Comparison of ENCODE assay signal across 18 cellular contexts in genomic region chr4:101153653-101154052, GRCh38.
"Had no signal": no experiment of that assay in that cellular context is flagged by ENCODE, and none has a peak within 500 bp of the region (broad histone marks: within the 10 kb centered on the region; RNA-seq: fewer than 3 reads in every experiment).

No MANE protein-coding gene starts in this region.

- H3K27ac Mint-ChIP-seq: activated naive CD4-positive, alpha-beta T cell treated with anti-CD3 and anti-CD28 coated beads, Interleukin-2, amount 50 U/mL, for 24 hours; stimulated activated effector memory CD8-positive, alpha-beta T cell treated with anti-CD3 and anti-CD28 coated beads, Interleukin-12 subunit alpha, Interleukin-12 subunit beta, amount 100 ng/mL, for 72 hours had no signal

- H3K9me3 ChIP-seq: ascending aorta, esophagus muscularis mucosa, gastroesophageal sphincter, heart left ventricle, neutrophil, sigmoid colon, stomach, vagina had no signal

- H3K9me3 Mint-ChIP-seq: activated naive CD4-positive, alpha-beta T cell treated with anti-CD3 and anti-CD28 coated beads, Interleukin-2, amount 50 U/mL, for 24 hours; stimulated activated effector memory CD8-positive, alpha-beta T cell treated with anti-CD3 and anti-CD28 coated beads, Interleukin-12 subunit alpha, Interleukin-12 subunit beta, amount 100 ng/mL, for 72 hours had no signal

- H3K4me3 Mint-ChIP-seq: activated naive CD4-positive, alpha-beta T cell treated with anti-CD3 and anti-CD28 coated beads, Interleukin-2, amount 50 U/mL, for 24 hours; stimulated activated effector memory CD8-positive, alpha-beta T cell treated with anti-CD3 and anti-CD28 coated beads, Interleukin-12 subunit alpha, Interleukin-12 subunit beta, amount 100 ng/mL, for 72 hours had no signal

- H3K36me3 Mint-ChIP-seq: stimulated activated effector memory CD8-positive, alpha-beta T cell treated with anti-CD3 and anti-CD28 coated beads, Interleukin-12 subunit alpha, Interleukin-12 subunit beta, amount 100 ng/mL, for 72 hours had no signal

- H3K36me3 ChIP-seq: ascending aorta, esophagus muscularis mucosa, gastroesophageal sphincter, heart left ventricle, neutrophil, sigmoid colon, stomach, vagina had no signal

- H3K27ac ChIP-seq: ascending aorta, esophagus muscularis mucosa, gastroesophageal sphincter, heart left ventricle, neutrophil, sigmoid colon, stomach, vagina had no signal

- DNase-seq: activated CD4-positive, alpha-beta T cell treated with anti-CD3 and anti-CD28 coated beads for 1 hour; activated CD4-positive, alpha-beta T cell treated with anti-CD3 and anti-CD28 coated beads, Interleukin-2, amount 50 U/mL, for 4 hours; activated gamma-delta T cell; cortex of kidney; heart left ventricle; kidney; sigmoid colon; stimulated activated CD4-positive, alpha-beta T cell treated with anti-CD3 and anti-CD28 coated beads, Interleukin-4, amount 100 ng/mL, for 24 hours; stomach; trophoblast cell had no signal

- ATAC-seq: gastroesophageal sphincter; heart left ventricle; left lobe of liver; stimulated activated effector memory CD8-positive, alpha-beta T cell treated with anti-CD3 and anti-CD28 coated beads, Interleukin-12 subunit alpha, Interleukin-12 subunit beta, amount 100 ng/mL, for 72 hours had no signal

- H3K4me3 ChIP-seq: ascending aorta, esophagus muscularis mucosa, gastroesophageal sphincter, heart left ventricle, sigmoid colon, stomach, vagina had no signal

- H3K27me3 Mint-ChIP-seq: activated naive CD4-positive, alpha-beta T cell treated with anti-CD3 and anti-CD28 coated beads, Interleukin-2, amount 50 U/mL, for 24 hours had no signal

- H3K27me3 ChIP-seq: ascending aorta, esophagus muscularis mucosa, gastroesophageal sphincter, heart left ventricle, neutrophil, sigmoid colon, stomach, vagina had no signal
